Comparison of ENCODE assay signal across 25 cellular contexts in the genomic region with DNA sequence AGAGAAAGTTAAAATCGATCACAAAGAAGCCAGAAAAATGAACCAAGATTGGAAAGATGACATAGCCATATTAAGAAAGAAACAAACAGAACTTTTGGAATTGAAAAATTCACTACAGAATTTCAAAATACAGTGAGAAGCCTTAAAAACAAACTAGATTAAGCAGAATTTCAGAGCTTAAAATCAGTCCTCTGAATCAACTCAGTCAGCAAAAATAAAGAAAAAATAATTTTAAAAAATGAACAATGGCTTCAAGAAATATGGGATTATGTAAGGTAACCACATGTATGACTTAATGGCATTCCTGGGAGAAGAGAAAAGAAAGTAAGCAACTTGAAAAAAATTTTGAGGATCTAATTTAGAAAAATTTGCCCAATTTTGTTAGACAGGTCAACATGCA.
"Had no signal": no experiment of that assay in that cellular context is flagged by ENCODE, and none has a peak within 500 bp of the region (broad histone marks: within the 10 kb centered on the region; RNA-seq: fewer than 3 reads in every experiment).

No MANE protein-coding gene starts in this region.

- H3K27me3 ChIP-seq: stomach, suprapubic skin, testis, thyroid gland, tibial artery, tibial nerve, transverse colon, upper lobe of left lung, upper lobe of right lung, uterus, vagina had no signal

- H3K9me3 ChIP-seq: testis, thyroid gland, upper lobe of left lung, upper lobe of right lung, uterus, vagina had no signal

- H3K27ac ChIP-seq: stomach, suprapubic skin, testis, thoracic aorta, thyroid gland, tibial artery, tibial nerve, transverse colon, upper lobe of left lung, upper lobe of right lung, uterus, vagina had no signal

- ATAC-seq: stimulated activated effector memory CD8-positive, alpha-beta T cell treated with anti-CD3 and anti-CD28 coated beads, Interleukin-12 subunit alpha, Interleukin-12 subunit beta, amount 100 ng/mL, for 72 hours; stimulated activated memory B cell treated with anti-CD40 and anti-IgM and Interleukin-4, amounts not matched to agents 10 μg/mL and 1 μg/mL and 100 μg/mL, for 72 hours; stimulated activated naive CD8-positive, alpha-beta T cell treated with anti-CD3 and anti-CD28 coated beads, Interleukin-15, amount 100 ng/mL, for 72 hours; stimulated activated naive CD8-positive, alpha-beta T cell treated with anti-CD3 and anti-CD28 coated beads, Interleukin-15, Interleukin-2, amounts not matched to agents 100 U/mL and 50 U/mL, for 24 hours had no signal

- H3K4me1 ChIP-seq: stomach, suprapubic skin, testis, thyroid gland, tibial artery, tibial nerve, transverse colon, upper lobe of left lung, upper lobe of right lung, uterus, vagina had no signal

- DNase-seq: stimulated activated CD4-positive, alpha-beta T cell treated with anti-CD3 and anti-CD28 coated beads, Interleukin-2, amount 100 ng/mL, for 48 hours; stimulated activated CD4-positive, alpha-beta T cell treated with anti-CD3 and anti-CD28 coated beads, Interleukin-4, amount 100 ng/mL, for 1 hour; stimulated activated CD4-positive, alpha-beta T cell treated with anti-CD3 and anti-CD28 coated beads, Interleukin-4, amount 100 ng/mL, for 24 hours; stimulated activated CD4-positive, alpha-beta T cell treated with anti-CD3 and anti-CD28 coated beads, Interleukin-4, amount 100 ng/mL, for 4 hours; stimulated activated CD8-positive, alpha-beta memory T cell treated with anti-CD3 and anti-CD28 coated beads, Interleukin-4, amount 100 ng/mL, for 48 hours; stimulated activated naive B cell treated with anti-CD40 and anti-IgM and Interleukin-4, amounts not matched to agents 10 μg/mL and 1 μg/mL and 100 μg/mL, for 72 hours; stimulated activated naive CD4-positive, alpha-beta T cell; stimulated activated naive CD4-positive, alpha-beta T cell treated with Interleukin-2 at 50 U/mL for 16 hours; stimulated activated naive CD8-positive, alpha-beta T cell treated with anti-CD3 and anti-CD28 coated beads, Interleukin-15, Interleukin-2, amounts not matched to agents 100 U/mL and 50 U/mL, for 24 hours; stomach; substantia nigra; thyroid gland; tibial artery; transverse colon; upper lobe of left lung; upper lobe of right lung; uterus had no signal

- H3K36me3 ChIP-seq: stomach, suprapubic skin, thoracic aorta, thyroid gland, tibial artery, tibial nerve, transverse colon, upper lobe of left lung, upper lobe of right lung, uterus, vagina had no signal

- H3K4me3 ChIP-seq: stomach, suprapubic skin, testis, thoracic aorta, thyroid gland, tibial artery, tibial nerve, transverse colon, upper lobe of left lung, upper lobe of right lung, uterus, vagina had no signal
